8 cellular contexts compared by ENCODE assay signal in the genomic region with DNA sequence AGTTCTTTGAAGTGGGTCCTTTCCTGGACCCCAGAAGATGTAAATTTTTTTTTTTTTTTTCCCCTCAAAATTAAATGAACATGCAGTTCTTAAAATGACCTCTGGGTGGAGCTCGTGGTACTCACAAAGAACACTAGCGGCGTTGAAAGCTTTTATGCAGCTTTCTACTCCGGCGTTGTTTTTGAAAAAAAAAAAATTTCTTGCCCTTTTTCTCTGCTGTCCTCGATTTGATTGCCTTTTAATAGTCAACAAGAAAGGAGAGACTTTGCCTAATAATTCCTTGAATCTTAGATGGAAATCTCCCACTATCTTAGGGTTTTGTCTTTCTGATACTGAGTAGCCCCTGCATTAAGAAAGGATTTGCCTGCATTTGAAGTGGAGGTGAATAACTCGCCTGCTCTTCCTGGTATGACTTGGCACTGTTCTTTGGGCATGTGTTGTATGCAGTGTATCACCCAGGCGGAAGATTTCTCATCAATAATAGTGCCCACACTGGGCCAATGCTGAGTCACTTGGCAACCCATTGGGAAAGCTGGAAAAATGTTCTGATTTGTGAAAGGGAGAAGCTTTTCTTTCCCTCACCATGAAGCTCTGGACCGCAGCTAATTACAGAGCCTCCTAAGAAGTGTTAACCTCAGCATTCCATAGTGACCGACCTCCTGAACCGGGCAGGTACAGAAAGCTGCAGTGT.
DNase-seq lines count a peak whose midpoint lies in the region; ATAC-seq and TF ChIP-seq lines count a peak whose summit lies in the region.

No MANE protein-coding gene starts in this region.

- peaks cover 15% of the 10 kb centered on the region for H3K4me1 Mint-ChIP-seq in activated CD8-positive, alpha-beta T cell treated with anti-CD3 and anti-CD28 coated beads for 36 hours (ENCODE audit: low read depth)

- intact Hi-C loops in activated CD8-positive, alpha-beta T cell treated with anti-CD3 and anti-CD28 coated beads for 36 hours (cut with micrococcal nuclease), result no loop called here

- no peaks in the 10 kb centered on the region for H3K27me3 Mint-ChIP-seq in activated CD8-positive, alpha-beta T cell treated with anti-CD3 and anti-CD28 coated beads for 36 hours

- POLR2A ChIA-PET in activated CD8-positive, alpha-beta T cell treated with anti-CD3 and anti-CD28 coated beads for 36 hours (lab: Charles Lee), result interaction anchor here (0.7 kb wide), 1 partner anchor 165 kb away, joined by 3 read pairs; no protein-coding TSS in a partner anchor

- CTCF ChIA-PET in activated CD8-positive, alpha-beta T cell treated with anti-CD3 and anti-CD28 coated beads for 36 hours (lab: Charles Lee), result interaction anchor here (0.7 to 2.2 kb wide), 22 partner anchors 10 to 612 kb away, joined by 3 to 33 read pairs (median 4); no protein-coding TSS in a partner anchor

- peak; percentile 65 for TF ChIP-seq CTCF in activated CD8-positive, alpha-beta T cell treated with anti-CD3 and anti-CD28 coated beads for 36 hours (IDR thresholded peaks at IDR 0.05)

- ATAC-seq in activated CD8-positive, alpha-beta T cell treated with anti-CD3 and anti-CD28 coated beads for 36 hours, result peak; percentile 58
- no peak for ATAC-seq in HG02798 (IDR thresholded peaks at IDR 0.05; ENCODE audit: poor library complexity, unreplicated experiment)

- peaks cover 13% of the 10 kb centered on the region for H3K36me3 Mint-ChIP-seq in activated CD8-positive, alpha-beta T cell treated with anti-CD3 and anti-CD28 coated beads for 36 hours (ENCODE audit: low read depth)

- DNase-seq in AG08396 (ENCODE audit: low spot score) (peak; percentile 36), GM03348 (ENCODE audit: low spot score) (peak; percentile 47), NCI-H146 treated with DMSO at 0.1 percent for 48 hours (lab: John Stamatoyannopoulos, UW; ENCODE audit: unreplicated experiment) (peak; percentile 56), glomerular endothelial cell (ENCODE audit: extremely low read depth, low read depth, low spot score) (peak; percentile 34), pons (ENCODE audit: low spot score) (peak; percentile 62), UCSD-AML1 (lab: John Stamatoyannopoulos, UW; ENCODE audit: unreplicated experiment) (no peak)
- DNase-seq in activated CD8-positive, alpha-beta T cell treated with anti-CD3 and anti-CD28 coated beads for 36 hours, result peak; percentile 24

- peak overlapping the region; percentile 36 for H3K27ac Mint-ChIP-seq in activated CD8-positive, alpha-beta T cell treated with anti-CD3 and anti-CD28 coated beads for 36 hours

- no peaks in the 10 kb centered on the region for H3K9me3 Mint-ChIP-seq in activated CD8-positive, alpha-beta T cell treated with anti-CD3 and anti-CD28 coated beads for 36 hours

- H3K4me3 Mint-ChIP-seq in activated CD8-positive, alpha-beta T cell treated with anti-CD3 and anti-CD28 coated beads for 36 hours, result no peak overlapping the region
